ENCODE assay signal across 8 cellular contexts in the genomic region with DNA sequence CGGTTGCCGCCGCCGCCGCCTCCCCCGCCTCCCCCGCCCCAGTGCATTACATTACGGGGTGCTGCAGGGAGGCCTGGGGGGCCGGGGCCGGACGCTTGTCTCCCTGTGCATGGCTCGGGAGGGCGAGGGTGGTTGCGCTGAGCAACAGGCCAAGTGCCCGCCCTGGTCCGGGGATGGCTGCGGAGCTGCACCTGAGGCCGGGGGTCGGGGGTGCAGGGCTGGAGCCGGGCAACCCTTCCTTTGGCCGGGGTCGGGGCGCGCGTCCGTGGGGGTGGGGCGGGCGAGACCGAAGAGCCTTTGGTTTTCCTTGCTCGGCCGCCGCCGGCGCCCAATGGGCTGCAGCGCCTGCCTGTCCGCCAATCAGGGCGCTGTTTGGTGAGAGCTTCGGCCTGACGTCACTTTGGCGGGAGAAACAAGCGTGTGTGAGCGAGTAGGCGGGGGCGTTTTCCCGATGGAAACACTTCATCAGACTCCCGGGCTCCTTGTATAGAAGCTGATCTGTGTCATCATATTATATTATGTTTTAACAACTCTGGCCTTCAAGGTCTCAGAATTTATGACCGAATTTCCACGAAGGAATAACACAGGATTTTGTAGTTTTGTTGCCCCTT. TPM values are rescaled to one million over a fixed set of nuclear protein-coding genes. Genes with fewer than 3 reads are reported as not detected.
DNase-seq lines count a peak whose midpoint lies in the region; ATAC-seq and TF ChIP-seq lines count a peak whose summit lies in the region.

No MANE protein-coding gene starts in this region.

- peaks cover 24% of the 10 kb centered on the region for H3K4me1 ChIP-seq in Loucy (ENCODE audit: insufficient read depth, low read length, poor library complexity, severe bottlenecking)

- H3K4me2 ChIP-seq in Loucy (ENCODE audit: low read depth, low read length, poor library complexity, severe bottlenecking) = peak overlapping the region; percentile 90

- peaks cover 17% of the 10 kb centered on the region for H4K20me1 ChIP-seq in Loucy (ENCODE audit: insufficient read depth, low read length, poor library complexity, severe bottlenecking)

- no peaks in the 10 kb centered on the region for H3F3A ChIP-seq in Loucy (ENCODE audit: low read depth)

- H3K9me3 ChIP-seq in Loucy (ENCODE audit: insufficient read depth, low read depth, low read length) = no peaks in the 10 kb centered on the region

- peaks cover 18% of the 10 kb centered on the region in 2 donors for H3K4me1 Mint-ChIP-seq in natural killer cell
- peaks cover 17% of the 10 kb centered on the region for H3K4me1 Mint-ChIP-seq in stimulated activated memory B cell treated with anti-CD40 and anti-IgM and Interleukin-4, amounts not matched to agents 10 μg/mL and 1 μg/mL and 100 μg/mL, for 72 hours

- H2AFZ ChIP-seq in Loucy (ENCODE audit: low read length) = peak overlapping the region; percentile 100

- peaks cover 15% of the 10 kb centered on the region; the same call in 1 of the 2 replicates for H3K36me3 ChIP-seq in Loucy (ENCODE audit: insufficient read depth, low read length)

- intact Hi-C loops in natural killer cell (cut with micrococcal nuclease) = loop anchor here (5.0 kb wide), 1 partner anchor 60 kb away; the partner anchor contains the start of gene CDK12

- peak overlapping the region; percentile 87 to 96 for H3K27ac Mint-ChIP-seq in natural killer cell
- peak overlapping the region; percentile 93 for H3K27ac Mint-ChIP-seq in stimulated activated memory B cell treated with anti-CD40 and anti-IgM and Interleukin-4, amounts not matched to agents 10 μg/mL and 1 μg/mL and 100 μg/mL, for 72 hours

- H3K4me3 ChIP-seq in Loucy (ENCODE audit: low read length, poor library complexity, severe bottlenecking) = peak overlapping the region; percentile 90

- DNase-seq in DMS53 (lab: John Stamatoyannopoulos, UW) (peak; percentile 96), H4 (ENCODE audit: low spot score) (peak; percentile 94), SHP77 (lab: John Stamatoyannopoulos, UW) (peak; percentile 85 to 97), fibroblast of the conjunctiva (ENCODE audit: low read depth) (peak; percentile 89), natural killer cell (peak; percentile 84)
- peak; percentile 75 for DNase-seq in activated effector memory CD4-positive, alpha-beta T cell treated with Interleukin-2 at 50 U/mL for 16 hours

- no peak for TF ChIP-seq CTCF in Loucy (conservative IDR thresholded peaks at IDR 0.05; ENCODE audit: low read length)
- TF ChIP-seq CTCF in natural killer cell (IDR thresholded peaks at IDR 0.05) = no peak

- peak overlapping the region; percentile 94 for H3K4me3 Mint-ChIP-seq in natural killer cell
- H3K4me3 Mint-ChIP-seq in stimulated activated memory B cell treated with anti-CD40 and anti-IgM and Interleukin-4, amounts not matched to agents 10 μg/mL and 1 μg/mL and 100 μg/mL, for 72 hours = peak overlapping the region; percentile 97

- peak; percentile 63 to 71 (median 70) for ATAC-seq in natural killer cell
- ATAC-seq in stimulated activated memory B cell treated with anti-CD40 and anti-IgM and Interleukin-4, amounts not matched to agents 10 μg/mL and 1 μg/mL and 100 μg/mL, for 72 hours = peak; percentile 85

- no peaks in the 10 kb centered on the region for H3K27me3 ChIP-seq in Loucy (ENCODE audit: insufficient read depth, low read length, poor library complexity, severe bottlenecking)

- peaks cover 22% of the 10 kb centered on the region for H3K79me2 ChIP-seq in Loucy (ENCODE audit: insufficient read depth, low read length)

- no peaks in the 10 kb centered on the region for H3K9me3 Mint-ChIP-seq in natural killer cell
- no peaks in the 10 kb centered on the region for H3K9me3 Mint-ChIP-seq in stimulated activated memory B cell treated with anti-CD40 and anti-IgM and Interleukin-4, amounts not matched to agents 10 μg/mL and 1 μg/mL and 100 μg/mL, for 72 hours

- H3K27me3 Mint-ChIP-seq in natural killer cell (ENCODE audit: low read depth in 2 of 2) = no peaks in the 10 kb centered on the region
- no peaks in the 10 kb centered on the region for H3K27me3 Mint-ChIP-seq in stimulated activated memory B cell treated with anti-CD40 and anti-IgM and Interleukin-4, amounts not matched to agents 10 μg/mL and 1 μg/mL and 100 μg/mL, for 72 hours

- peak overlapping the region; percentile 71 for H3K9ac ChIP-seq in Loucy (ENCODE audit: low read depth, low read length, poor library complexity, severe bottlenecking)

- H3K36me3 Mint-ChIP-seq in natural killer cell = no peaks in the 10 kb centered on the region
- H3K36me3 Mint-ChIP-seq in stimulated activated memory B cell treated with anti-CD40 and anti-IgM and Interleukin-4, amounts not matched to agents 10 μg/mL and 1 μg/mL and 100 μg/mL, for 72 hours = peaks cover 7% of the 10 kb centered on the region

- no peaks in the 10 kb centered on the region for H3K9me2 ChIP-seq in Loucy (replicated peaks; ENCODE audit: low read depth, low read length)

RNA-seq across cellular contexts. Expression of gene FBXL20, which starts 1.0 kb away (rescaled TPM):
- 8.2 and 9.9 TPM in 2 replicates for total RNA-seq in H4 (2014; rRNA removed; shearing (Covaris generic))
- 10 to 100 TPM; 25.5 to 34.2 (median 32.4) TPM for total RNA-seq in natural killer cell

RNA-seq across cellular contexts. Expression of gene MED1, which starts 48.7 kb away (rescaled TPM):
- total RNA-seq in H4 (2014; rRNA removed; shearing (Covaris generic)) = 12.8 and 14.2 TPM in 2 replicates
- 10 to 100 TPM; 44.3 to 63.8 (median 53.4) TPM for total RNA-seq in natural killer cell

RNA-seq across cellular contexts. Expression of gene CDK12, which starts 58.9 kb away (rescaled TPM):
- total RNA-seq in H4 (2014; rRNA removed; shearing (Covaris generic)) = 15.5 and 16.4 TPM in 2 replicates
- total RNA-seq in natural killer cell = 100 to 1,000 TPM; 119 to 129 (median 124) TPM

Comparison
In these comparisons a context has a peak if more than half of its experiments do, and no peak if none do; other contexts are left out.
1. Peak in every context shown above with its lines: DNase-seq, ATAC-seq and H3K4me3 ChIP-seq.